19 cellular contexts compared by ENCODE assay signal in the genomic region with DNA sequence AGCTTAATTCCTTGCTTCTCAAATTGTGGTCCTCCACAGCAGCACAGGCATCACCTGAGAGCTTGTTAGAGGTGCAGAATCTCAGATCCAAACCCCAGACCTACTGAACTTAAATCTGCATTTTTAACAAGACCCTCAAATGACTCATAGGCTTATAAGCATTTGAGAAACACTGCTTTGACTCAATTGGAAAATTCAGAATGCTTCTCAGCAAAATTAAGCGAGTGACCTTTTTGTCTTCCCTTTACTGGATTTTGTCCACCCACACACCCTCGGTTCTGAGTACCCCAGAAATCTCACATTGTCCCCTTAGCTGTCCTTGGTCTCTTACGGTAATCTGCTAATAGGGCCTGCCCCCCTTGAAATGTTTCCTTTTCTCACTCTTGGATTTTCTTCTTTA. TPM values are rescaled to one million over a fixed set of nuclear protein-coding genes. Genes with fewer than 3 reads are reported as not detected.
"Had no signal": no experiment of that assay in that cellular context is flagged by ENCODE, and none has a peak within 500 bp of the region (broad histone marks: within the 10 kb centered on the region; RNA-seq: fewer than 3 reads in every experiment).

No MANE protein-coding gene starts in this region.

- H3K36me3 Mint-ChIP-seq: immature natural killer cell, mesothelial cell of epicardium, WTC11 had no signal

- H3K4me3 ChIP-seq: cardiac muscle cell, gastrocnemius medialis, heart left ventricle, psoas muscle, tibial artery had no signal

- DNase-seq: activated CD4-positive, alpha-beta T cell treated with anti-CD3 and anti-CD28 coated beads, Interleukin-2, amount 10 ng/mL, durations not matched to agents 7 days and 5 days; activated naive CD4-positive, alpha-beta T cell treated with anti-CD3 and anti-CD28 coated beads, Interleukin-2, amount 50 U/mL, for 16 hours; gastrocnemius medialis; heart left ventricle; immature natural killer cell; psoas muscle; T-helper 2 cell; tibial artery had no signal

- H3K9me3 Mint-ChIP-seq: activated CD4-positive, alpha-beta T cell treated with anti-CD3 and anti-CD28 coated beads, Interleukin-2, amount 10 ng/mL, durations not matched to agents 7 days and 5 days; activated T-helper 2 cell treated with anti-CD3 and anti-CD28 coated beads, Interferon-gamma antibody, Interleukin-2, Interleukin-4, amounts not matched to agents 10 μg/mL and 5 μg/mL and 100 μg/mL, durations not matched to agents 14 hours and 24 hours and 36 hours; immature natural killer cell; neural crest cell; WTC11 had no signal

- H3K4me1 ChIP-seq: gastrocnemius medialis, heart left ventricle, psoas muscle, tibial artery had no signal

- ATAC-seq: gastrocnemius medialis, heart left ventricle, psoas muscle, sciatic nerve, WTC11 had no signal

- H3K27me3 ChIP-seq: cardiac muscle cell, gastrocnemius medialis, heart left ventricle, tibial artery had no signal

- H3K27ac Mint-ChIP-seq: activated CD4-positive, alpha-beta T cell treated with anti-CD3 and anti-CD28 coated beads, Interleukin-2, amount 10 ng/mL, durations not matched to agents 7 days and 5 days; activated T-helper 2 cell treated with anti-CD3 and anti-CD28 coated beads, Interferon-gamma antibody, Interleukin-2, Interleukin-4, amounts not matched to agents 10 μg/mL and 5 μg/mL and 100 μg/mL, durations not matched to agents 14 hours and 24 hours and 36 hours; immature natural killer cell; mesothelial cell of epicardium; WTC11 had no signal

- H3K36me3 ChIP-seq: cardiac muscle cell, gastrocnemius medialis, tibial artery had no signal

- H3K4me3 Mint-ChIP-seq: activated CD4-positive, alpha-beta T cell treated with anti-CD3 and anti-CD28 coated beads, Interleukin-2, amount 10 ng/mL, durations not matched to agents 7 days and 5 days; immature natural killer cell; mesothelial cell of epicardium; neural crest cell; WTC11 had no signal

- H3K27ac ChIP-seq: cardiac muscle cell, gastrocnemius medialis, heart left ventricle, psoas muscle, tibial artery had no signal

- H3K4me1 Mint-ChIP-seq: activated CD4-positive, alpha-beta T cell treated with anti-CD3 and anti-CD28 coated beads, Interleukin-2, amount 10 ng/mL, durations not matched to agents 7 days and 5 days; immature natural killer cell; mesothelial cell of epicardium; neural crest cell; WTC11 had no signal

- H3K9me3 ChIP-seq: gastrocnemius medialis, heart left ventricle, psoas muscle, tibial artery had no signal

- FAIRE-seq: TTC549, urothelium cell line had no signal

RNA-seq across cellular contexts. Expression of gene CD80, which starts 17.9 kb away (rescaled TPM):
- total RNA-seq: dermis microvascular lymphatic vessel endothelial cell, epithelial cell of proximal tubule, lower leg skin, mesothelial cell of epicardium, neural crest cell had no signal
- polyA plus RNA-seq: cardiac muscle cell, immature natural killer cell had no signal

RNA-seq across cellular contexts. Expression of gene PLA1A, which starts 56.1 kb away (rescaled TPM):
- total RNA-seq: activated CD4-positive, alpha-beta T cell treated with anti-CD3 and anti-CD28 coated beads, Interleukin-2, amount 10 ng/mL, durations not matched to agents 7 days and 5 days; activated T-helper 2 cell treated with anti-CD3 and anti-CD28 coated beads, Interferon-gamma antibody, Interleukin-2, Interleukin-4, amounts not matched to agents 10 μg/mL and 5 μg/mL and 100 μg/mL, durations not matched to agents 14 hours and 24 hours and 36 hours; cardiac muscle cell; mesothelial cell of epicardium; neural crest cell; WTC11 had no signal
- polyA plus RNA-seq: immature natural killer cell had no signal
